Comparison of ENCODE assay signal across 1 cellular context in genomic region chr7:11650504-11650903, GRCh38.
TF ChIP-seq lines count a peak whose summit lies in the region.

No MANE protein-coding gene starts in this region.

TF ChIP-seq in H1, 55 proteins besides CTCF, POLR2A, EP300 and RAD21 (continued from another document):
- TF ChIP-seq, protein P1, sequence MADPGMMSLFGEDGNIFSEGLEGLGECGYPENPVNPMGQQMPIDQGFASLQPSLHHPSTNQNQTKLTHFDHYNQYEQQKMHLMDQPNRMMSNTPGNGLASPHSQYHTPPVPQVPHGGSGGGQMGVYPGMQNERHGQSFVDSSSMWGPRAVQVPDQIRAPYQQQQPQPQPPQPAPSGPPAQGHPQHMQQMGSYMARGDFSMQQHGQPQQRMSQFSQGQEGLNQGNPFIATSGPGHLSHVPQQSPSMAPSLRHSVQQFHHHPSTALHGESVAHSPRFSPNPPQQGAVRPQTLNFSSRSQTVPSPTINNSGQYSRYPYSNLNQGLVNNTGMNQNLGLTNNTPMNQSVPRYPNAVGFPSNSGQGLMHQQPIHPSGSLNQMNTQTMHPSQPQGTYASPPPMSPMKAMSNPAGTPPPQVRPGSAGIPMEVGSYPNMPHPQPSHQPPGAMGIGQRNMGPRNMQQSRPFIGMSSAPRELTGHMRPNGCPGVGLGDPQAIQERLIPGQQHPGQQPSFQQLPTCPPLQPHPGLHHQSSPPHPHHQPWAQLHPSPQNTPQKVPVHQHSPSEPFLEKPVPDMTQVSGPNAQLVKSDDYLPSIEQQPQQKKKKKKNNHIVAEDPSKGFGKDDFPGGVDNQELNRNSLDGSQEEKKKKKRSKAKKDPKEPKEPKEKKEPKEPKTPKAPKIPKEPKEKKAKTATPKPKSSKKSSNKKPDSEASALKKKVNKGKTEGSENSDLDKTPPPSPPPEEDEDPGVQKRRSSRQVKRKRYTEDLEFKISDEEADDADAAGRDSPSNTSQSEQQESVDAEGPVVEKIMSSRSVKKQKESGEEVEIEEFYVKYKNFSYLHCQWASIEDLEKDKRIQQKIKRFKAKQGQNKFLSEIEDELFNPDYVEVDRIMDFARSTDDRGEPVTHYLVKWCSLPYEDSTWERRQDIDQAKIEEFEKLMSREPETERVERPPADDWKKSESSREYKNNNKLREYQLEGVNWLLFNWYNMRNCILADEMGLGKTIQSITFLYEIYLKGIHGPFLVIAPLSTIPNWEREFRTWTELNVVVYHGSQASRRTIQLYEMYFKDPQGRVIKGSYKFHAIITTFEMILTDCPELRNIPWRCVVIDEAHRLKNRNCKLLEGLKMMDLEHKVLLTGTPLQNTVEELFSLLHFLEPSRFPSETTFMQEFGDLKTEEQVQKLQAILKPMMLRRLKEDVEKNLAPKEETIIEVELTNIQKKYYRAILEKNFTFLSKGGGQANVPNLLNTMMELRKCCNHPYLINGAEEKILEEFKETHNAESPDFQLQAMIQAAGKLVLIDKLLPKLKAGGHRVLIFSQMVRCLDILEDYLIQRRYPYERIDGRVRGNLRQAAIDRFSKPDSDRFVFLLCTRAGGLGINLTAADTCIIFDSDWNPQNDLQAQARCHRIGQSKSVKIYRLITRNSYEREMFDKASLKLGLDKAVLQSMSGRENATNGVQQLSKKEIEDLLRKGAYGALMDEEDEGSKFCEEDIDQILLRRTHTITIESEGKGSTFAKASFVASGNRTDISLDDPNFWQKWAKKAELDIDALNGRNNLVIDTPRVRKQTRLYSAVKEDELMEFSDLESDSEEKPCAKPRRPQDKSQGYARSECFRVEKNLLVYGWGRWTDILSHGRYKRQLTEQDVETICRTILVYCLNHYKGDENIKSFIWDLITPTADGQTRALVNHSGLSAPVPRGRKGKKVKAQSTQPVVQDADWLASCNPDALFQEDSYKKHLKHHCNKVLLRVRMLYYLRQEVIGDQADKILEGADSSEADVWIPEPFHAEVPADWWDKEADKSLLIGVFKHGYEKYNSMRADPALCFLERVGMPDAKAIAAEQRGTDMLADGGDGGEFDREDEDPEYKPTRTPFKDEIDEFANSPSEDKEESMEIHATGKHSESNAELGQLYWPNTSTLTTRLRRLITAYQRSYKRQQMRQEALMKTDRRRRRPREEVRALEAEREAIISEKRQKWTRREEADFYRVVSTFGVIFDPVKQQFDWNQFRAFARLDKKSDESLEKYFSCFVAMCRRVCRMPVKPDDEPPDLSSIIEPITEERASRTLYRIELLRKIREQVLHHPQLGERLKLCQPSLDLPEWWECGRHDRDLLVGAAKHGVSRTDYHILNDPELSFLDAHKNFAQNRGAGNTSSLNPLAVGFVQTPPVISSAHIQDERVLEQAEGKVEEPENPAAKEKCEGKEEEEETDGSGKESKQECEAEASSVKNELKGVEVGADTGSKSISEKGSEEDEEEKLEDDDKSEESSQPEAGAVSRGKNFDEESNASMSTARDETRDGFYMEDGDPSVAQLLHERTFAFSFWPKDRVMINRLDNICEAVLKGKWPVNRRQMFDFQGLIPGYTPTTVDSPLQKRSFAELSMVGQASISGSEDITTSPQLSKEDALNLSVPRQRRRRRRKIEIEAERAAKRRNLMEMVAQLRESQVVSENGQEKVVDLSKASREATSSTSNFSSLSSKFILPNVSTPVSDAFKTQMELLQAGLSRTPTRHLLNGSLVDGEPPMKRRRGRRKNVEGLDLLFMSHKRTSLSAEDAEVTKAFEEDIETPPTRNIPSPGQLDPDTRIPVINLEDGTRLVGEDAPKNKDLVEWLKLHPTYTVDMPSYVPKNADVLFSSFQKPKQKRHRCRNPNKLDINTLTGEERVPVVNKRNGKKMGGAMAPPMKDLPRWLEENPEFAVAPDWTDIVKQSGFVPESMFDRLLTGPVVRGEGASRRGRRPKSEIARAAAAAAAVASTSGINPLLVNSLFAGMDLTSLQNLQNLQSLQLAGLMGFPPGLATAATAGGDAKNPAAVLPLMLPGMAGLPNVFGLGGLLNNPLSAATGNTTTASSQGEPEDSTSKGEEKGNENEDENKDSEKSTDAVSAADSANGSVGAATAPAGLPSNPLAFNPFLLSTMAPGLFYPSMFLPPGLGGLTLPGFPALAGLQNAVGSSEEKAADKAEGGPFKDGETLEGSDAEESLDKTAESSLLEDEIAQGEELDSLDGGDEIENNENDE (IDR thresholded peaks at IDR 0.05; ENCODE audit: insufficient replicate concordance, low read length) = no peak
- no peak for TF ChIP-seq CHD2 (IDR thresholded peaks at IDR 0.05; ENCODE audit: low read length)
TF ChIP-seq in H1: peak in this region for 0.
